In genomic region chr1:205630241-205630640, GRCh38 we compare ENCODE assay signal across 8 cellular contexts. TPM values are rescaled to one million over a fixed set of nuclear protein-coding genes. Genes with fewer than 3 reads are reported as not detected.
A peak's percentile ranks its signal among the peaks of the same experiment; 100 is the strongest.
DNase-seq lines count a peak whose midpoint lies in the region; ATAC-seq, FAIRE-seq and TF ChIP-seq lines count a peak whose summit lies in the region.

No MANE protein-coding gene starts in this region.

- TF ChIP-seq CTCF in A549 (IDR thresholded peaks at IDR 0.05), result no peak
- TF ChIP-seq CTCF in K562 (IDR thresholded peaks at IDR 0.05 in 2 of 3, conservative IDR thresholded peaks at IDR 0.05 in 1 of 3; ENCODE audit: insufficient read depth in 2 of 3, low read depth in 1 of 3, low read length in 3 of 3), result no peak
- no peak for TF ChIP-seq CTCF in lower lobe of right lung (IDR thresholded peaks at IDR 0.05)

- no peak for TF ChIP-seq POLR2A in A549 (IDR thresholded peaks at IDR 0.05; ENCODE audit: low read length)
- TF ChIP-seq POLR2A in K562 (conservative IDR thresholded peaks at IDR 0.05), result no peak

- no peak overlapping the region for H2BK5ac ChIP-seq in neuronal stem cell (ENCODE audit: low read length)

- H3K9ac ChIP-seq in HUES48 (ENCODE audit: low read depth, low read length) (peak overlapping the region; percentile 96; the same call in 1 of the 2 replicates), K562 (ENCODE audit: insufficient read depth in 1 of 2, low read depth in 2 of 2, low read length in 2 of 2) (peak overlapping the region in 1 of 2 experiments; percentile 84; a peak in 2 of 4 replicates), neuronal stem cell (ENCODE audit: low read depth, low read length, poor library complexity) (no peak overlapping the region)

- H3K27ac ChIP-seq in A549 (peak overlapping the region; percentile 99), HUES48 (ENCODE audit: low read depth, low read length) (peak overlapping the region; percentile 99), K562 (ENCODE audit: extremely low read depth, low read depth, low read length) (peak overlapping the region; percentile 93), lower lobe of right lung (peak overlapping the region; percentile 93), neuronal stem cell (replicated peaks; ENCODE audit: low read length) (no peak overlapping the region)

- TF ChIP-seq RAD21 in A549 (conservative IDR thresholded peaks at IDR 0.05 in 1 of 2, IDR thresholded peaks at IDR 0.05 in 1 of 2) (no peak), K562 (CRISPR knock-in tag; conservative IDR thresholded peaks at IDR 0.05 in 1 of 2, IDR thresholded peaks at IDR 0.05 in 1 of 2) (no peak)

- FAIRE-seq in A549 (lab: Jason Lieb, UNC), result no peak
- FAIRE-seq in K562 (lab: Jason Lieb, UNC), result peak; percentile 26

- POLR2A ChIA-PET in A549 (lab: Yijun Ruan, JAX) (interaction anchor here (1.1 kb wide), 1 partner anchor 39 kb away, joined by 10 read pairs; no protein-coding TSS in a partner anchor), K562 (lab: Yijun Ruan, JAX) (interaction anchor here (1.7 to 2.9 kb wide), 2 partner anchors 8 to 39 kb away, joined by 5 to 22 read pairs; no protein-coding TSS in a partner anchor)

- H4K91ac ChIP-seq in neuronal stem cell (ENCODE audit: low read depth, low read length, poor library complexity), result no peak overlapping the region

- H3K4me2 ChIP-seq in A549 (peak overlapping the region; percentile 83), K562 (ENCODE audit: insufficient read depth, low read length) (peak overlapping the region; percentile 89), neuronal stem cell (ENCODE audit: insufficient read depth, low read length, poor library complexity, severe bottlenecking) (no peak overlapping the region)

- no peak overlapping the region for H3K23ac ChIP-seq in neuronal stem cell (ENCODE audit: low read depth, low read length, poor library complexity)

- peak overlapping the region; percentile 91 for H3K4me3 ChIP-seq in A549
- H3K4me3 ChIP-seq in HUES48 (ENCODE audit: low read depth, low read length), result peak overlapping the region; percentile 92
- H3K4me3 ChIP-seq in K562, result peak overlapping the region; percentile 62
- peak overlapping the region; percentile 71 for H3K4me3 ChIP-seq in lower lobe of right lung
- H3K4me3 ChIP-seq in neuronal stem cell (ENCODE audit: low read length in 2 of 2), result peak overlapping the region in 1 of 2 donors; percentile 63

- H2BK15ac ChIP-seq in neuronal stem cell (ENCODE audit: low read length), result no peak overlapping the region

- no peak overlapping the region for H2BK12ac ChIP-seq in neuronal stem cell (ENCODE audit: low read length)

- H3K9me3 ChIP-seq in A549 (no peaks in the 10 kb centered on the region), HUES48 (ENCODE audit: control insufficient read depth, insufficient read depth, low read length) (no peaks in the 10 kb centered on the region), K562 (replicated peaks; ENCODE audit: control insufficient read depth, insufficient read depth, low read depth, low read length) (no peaks in the 10 kb centered on the region), lower lobe of right lung (no peaks in the 10 kb centered on the region), neuronal stem cell (replicated peaks in 1 of 2; ENCODE audit: control insufficient read depth in 2 of 2, insufficient read depth in 1 of 2, low read depth in 1 of 2, low read length in 2 of 2) (no peaks in the 10 kb centered on the region)

- H3K4ac ChIP-seq in neuronal stem cell (ENCODE audit: low read length), result no peak overlapping the region

- TF ChIP-seq EP300 in A549 (IDR thresholded peaks at IDR 0.05) (no peak), K562 (IDR thresholded peaks at IDR 0.05; ENCODE audit: low read length) (no peak)

- in situ Hi-C loops in K562 (cut with MboI), result no loop called here

- no peak overlapping the region for H3K14ac ChIP-seq in neuronal stem cell (ENCODE audit: low read length)

- intact Hi-C loops in K562 (cut with micrococcal nuclease), result no loop called here
- intact Hi-C loops in lower lobe of right lung (cut with DNase I), result no loop called here

- peaks cover 15% of the 10 kb centered on the region; the same call in 2 of the 3 replicates for H3K4me1 ChIP-seq in A549
- 0 out of 2 replicates have a peak, but pooled peaks cover 3% of the 10 kb centered on the region for H3K4me1 ChIP-seq in HUES48 (ENCODE audit: control insufficient read depth, insufficient read depth, low read length)
- peaks cover 11 to 15% of the 10 kb centered on the region in 2 experiments for H3K4me1 ChIP-seq in K562 (replicated peaks in 1 of 2; ENCODE audit: control insufficient read depth in 2 of 2, insufficient read depth in 2 of 2, low read length in 2 of 2)
- peaks cover 34% of the 10 kb centered on the region for H3K4me1 ChIP-seq in lower lobe of right lung
- peaks cover 4 to 8% of the 10 kb centered on the region in 2 donors for H3K4me1 ChIP-seq in neuronal stem cell (ENCODE audit: control insufficient read depth in 2 of 2, insufficient read depth in 1 of 2, low read depth in 1 of 2, low read length in 2 of 2)

- H2AK5ac ChIP-seq in neuronal stem cell (ENCODE audit: low read depth, low read length), result no peak overlapping the region

- H4K20me1 ChIP-seq in K562 (replicated peaks; ENCODE audit: control insufficient read depth, insufficient read depth, low read length), result no peaks in the 10 kb centered on the region

- no peaks in the 10 kb centered on the region for H3K79me1 ChIP-seq in neuronal stem cell (ENCODE audit: low read depth, low read length)

- no peaks in the 10 kb centered on the region for H3K27me3 ChIP-seq in HUES48 (ENCODE audit: control insufficient read depth, insufficient read depth, low read length)
- no peaks in the 10 kb centered on the region for H3K27me3 ChIP-seq in K562 (ENCODE audit: control insufficient read depth in 2 of 2, insufficient read depth in 2 of 2, low read length in 2 of 2)
- no peaks in the 10 kb centered on the region for H3K27me3 ChIP-seq in lower lobe of right lung (ENCODE audit: low read depth)
- no peaks in the 10 kb centered on the region for H3K27me3 ChIP-seq in neuronal stem cell (ENCODE audit: control insufficient read depth in 3 of 3, insufficient read depth in 3 of 3, low read depth in 1 of 3, low read length in 3 of 3)

- H3K36me3 ChIP-seq in HUES48 (ENCODE audit: control insufficient read depth, insufficient read depth, low read length) (no peaks in the 10 kb centered on the region), K562 (ENCODE audit: control insufficient read depth, insufficient read depth, low read length) (peaks cover 26% of the 10 kb centered on the region; the same call in 2 of the 3 replicates), lower lobe of right lung (no peaks in the 10 kb centered on the region), neuronal stem cell (replicated peaks in 1 of 2; ENCODE audit: control insufficient read depth in 2 of 2, insufficient read depth in 2 of 2, low read length in 2 of 2) (peaks cover 4 to 5% of the 10 kb centered on the region in 2 donors)

- H3K9me1 ChIP-seq in K562 (ENCODE audit: control insufficient read depth, insufficient read depth, low read length), result no peaks in the 10 kb centered on the region

- H2BK120ac ChIP-seq in neuronal stem cell (ENCODE audit: low read depth, low read length), result no peak overlapping the region

- no peak overlapping the region for H4K8ac ChIP-seq in neuronal stem cell (ENCODE audit: low read depth, low read length)

- no peak overlapping the region for H2AFZ ChIP-seq in K562 (ENCODE audit: low read depth, low read length)
- no peak overlapping the region for H2AFZ ChIP-seq in neuronal stem cell (ENCODE audit: low read length)

- peaks cover 62% of the 10 kb centered on the region for H3K79me2 ChIP-seq in K562 (ENCODE audit: control insufficient read depth, insufficient read depth, low read length)

- H3K18ac ChIP-seq in neuronal stem cell (ENCODE audit: low read length), result no peak overlapping the region

- no peak for DNase-seq in A549 (ENCODE audit: low read depth in 1 of 2, low spot score in 1 of 2)
- DNase-seq in K562 (ENCODE audit: extremely low read depth in 1 of 4, low spot score in 3 of 4), result no peak
- DNase-seq in lower lobe of right lung, result no peak
- DNase-seq in neuronal stem cell (ENCODE audit: low spot score), result no peak
- DNase-seq in stimulated activated CD4-positive, alpha-beta T cell treated with anti-CD3 and anti-CD28 coated beads, Interleukin-1b, Interleukin-23, amount 100 ng/mL, for 48 hours, result no peak
- no peak for DNase-seq in activated CD8-positive, alpha-beta memory T cell treated with anti-CD3 and anti-CD28 coated beads for 24 hours

- CTCF ChIA-PET in A549 (lab: Yijun Ruan, JAX), result interaction anchor here (1.3 to 20.8 kb wide), 4 partner anchors 27 to 100 kb away, joined by 3 to 227 read pairs (median 113); no protein-coding TSS in a partner anchor
- CTCF ChIA-PET in K562 (lab: Yijun Ruan, JAX; ENCODE audit: low intra/inter-chr PET ratio), result interaction anchor here (3.6 kb wide), 1 partner anchor 40 kb away, joined by 44 read pairs; no protein-coding TSS in a partner anchor

- BruUV-seq in K562 (replicated peaks; lab: Mats Ljungman, UMichigan), result no TSS peak

- WGBS in A549 (ENCODE audit: missing lambda C conversion rate), result 12% methylated on average over 3 of the region's 3 CpGs
- WGBS in K562 (ENCODE audit: insufficient coverage, low coverage, missing lambda C conversion rate), result 2% methylated on average over 3 of the region's 3 CpGs
- WGBS in neuronal stem cell (ENCODE audit: extremely low coverage in 2 of 2, insufficient read length in 2 of 2, insufficient replicate concordance in 1 of 2), 2 donors, result no CpG with 5 or more reads among the region's 3 CpGs

- ATAC-seq in A549 (no peak), K562 (no peak), lower lobe of right lung (no peak), HG02938 (IDR thresholded peaks at IDR 0.05; ENCODE audit: unreplicated experiment) (no peak)

RNA-seq across cellular contexts. Expression of gene ELK4, which starts 1.6 kb away (rescaled TPM):
- polyA plus RNA-seq in A549 (2011; rRNA removed) (11.9 and 12.7 TPM in 2 replicates), A549 (2017; fragmentation: RNase III; extraction: RNeasy Plus Mini Kit Qiagen cat#74134 plus additional on column Dnase treatment) (5.8 to 6.4 TPM (median 5.9 TPM) in 3 replicates), K562 (2011; rRNA removed) (9.2 and 12.9 TPM in 2 replicates), K562 (2014; fragmentation: Illumina TruSeq; extraction: Trizol) (8.9 and 12.9 TPM in 2 replicates), K562 (2014; fragmentation: Nextera tagmentation; extraction: Ambion mirVana) (1 to 10 TPM; 2.0 to 3.1 TPM), K562 (2014; rRNA removed) (7.0 and 7.3 TPM in 2 replicates)
- 1.8 and 2.4 TPM in 2 replicates for polyA plus RNA-seq in A549 (2012; cell fraction: cytosol; rRNA removed)
- 1.3 and 2.5 TPM in 2 replicates for polyA plus RNA-seq in A549 (2012; cell fraction: nucleus; rRNA removed)
- 15.0 and 18.5 TPM in 2 replicates for polyA minus RNA-seq in A549 (2011; rRNA and poly(A)+ RNA removed)
- total RNA-seq in K562 (2011; cell fraction: chromatin; rRNA removed; ENCODE audit: low replicate concordance), result 16.6 and 43.3 TPM in 2 replicates
- total RNA-seq in K562 (2011; cell fraction: nucleolus; rRNA removed), result 7.7 and 10.5 TPM in 2 replicates
- total RNA-seq in K562 (2011; cell fraction: nucleoplasm; rRNA removed), result 22.9 and 45.5 TPM in 2 replicates
- total RNA-seq in K562 (2014; rRNA removed) (4.2 and 7.4 TPM in 2 replicates), K562 (2014; rRNA removed; fragmentation: Illumina TruSeq; extraction: Trizol) (15.3 and 18.5 TPM in 2 replicates), K562 (2015; rRNA removed; fragmentation: Illumina TruSeq; extraction: Trizol) (12.4 and 13.8 TPM in 2 replicates), K562 (2021) (21.7 and 22.2 TPM in 2 replicates), lower lobe of right lung (62.8 TPM)
- polyA plus RNA-seq in K562 (2011; cell fraction: cytosol; rRNA removed), result 2.3 and 6.5 TPM in 2 replicates
- polyA plus RNA-seq in K562 (2011; cell fraction: nucleus; rRNA removed), result 15.1 and 25.1 TPM in 2 replicates
- polyA plus RNA-seq in K562 (2012), result 5.2 and 7.9 TPM in 2 replicates
- polyA minus RNA-seq in K562 (2011; rRNA and poly(A)+ RNA removed), result 9.9 and 16.0 TPM in 2 replicates
- polyA minus RNA-seq in K562 (2011; cell fraction: cytosol; rRNA and poly(A)+ RNA removed), result 5.3 and 11.2 TPM in 2 replicates
- polyA minus RNA-seq in K562 (2011; cell fraction: nucleus; rRNA and poly(A)+ RNA removed), result 7.0 and 15.4 TPM in 2 replicates
- polyA plus RNA-seq in neuronal stem cell (2013, experiment 1 of 2), result 15.5 TPM
- 15.7 TPM for polyA plus RNA-seq in neuronal stem cell (2013, experiment 2 of 2)

RNA-seq across cellular contexts. Expression of gene SLC45A3, which starts 50.1 kb away (rescaled TPM):
- polyA plus RNA-seq in A549 (2011; rRNA removed) (2.8 and 3.0 TPM in 2 replicates), A549 (2017; fragmentation: RNase III; extraction: RNeasy Plus Mini Kit Qiagen cat#74134 plus additional on column Dnase treatment) (2.5 to 3.4 TPM (median 3.3 TPM) in 3 replicates), K562 (2011; rRNA removed) (3.3 and 3.5 TPM in 2 replicates), K562 (2014; fragmentation: Illumina TruSeq; extraction: Trizol) (1.3 and 1.7 TPM in 2 replicates), K562 (2014; fragmentation: Nextera tagmentation; extraction: Ambion mirVana) (under 1 TPM; 0.06 to 0.10 TPM), K562 (2014; rRNA removed) (2.4 TPM in 2 replicates)
- 3.4 and 5.3 TPM in 2 replicates for polyA plus RNA-seq in A549 (2012; cell fraction: cytosol; rRNA removed)
- 7.2 and 8.8 TPM in 2 replicates for polyA plus RNA-seq in A549 (2012; cell fraction: nucleus; rRNA removed)
- 2.0 and 2.5 TPM in 2 replicates for polyA minus RNA-seq in A549 (2011; rRNA and poly(A)+ RNA removed)
- total RNA-seq in K562 (2011; cell fraction: chromatin; rRNA removed; ENCODE audit: low replicate concordance), result 7.0 and 13.6 TPM in 2 replicates
- total RNA-seq in K562 (2011; cell fraction: nucleolus; rRNA removed), result 10.5 and 12.5 TPM in 2 replicates
- 8.7 and 12.1 TPM in 2 replicates for total RNA-seq in K562 (2011; cell fraction: nucleoplasm; rRNA removed)
- total RNA-seq in K562 (2014; rRNA removed) (1.5 and 2.8 TPM in 2 replicates), K562 (2014; rRNA removed; fragmentation: Illumina TruSeq; extraction: Trizol) (0.87 and 1.1 TPM in 2 replicates), K562 (2015; rRNA removed; fragmentation: Illumina TruSeq; extraction: Trizol) (0.60 and 0.83 TPM in 2 replicates), K562 (2021) (2.5 and 3.0 TPM in 2 replicates), lower lobe of right lung (6.8 TPM)
- 2.7 and 5.8 TPM in 2 replicates for polyA plus RNA-seq in K562 (2011; cell fraction: cytosol; rRNA removed)
- 11.2 and 15.9 TPM in 2 replicates for polyA plus RNA-seq in K562 (2011; cell fraction: nucleus; rRNA removed)
- 1.4 and 4.0 TPM in 2 replicates for polyA plus RNA-seq in K562 (2012)
- 0.84 and 1.5 TPM in 2 replicates for polyA minus RNA-seq in K562 (2011; rRNA and poly(A)+ RNA removed)
- polyA minus RNA-seq in K562 (2011; cell fraction: cytosol; rRNA and poly(A)+ RNA removed), result 1.3 and 1.8 TPM in 2 replicates
- polyA minus RNA-seq in K562 (2011; cell fraction: nucleus; rRNA and poly(A)+ RNA removed), result 2.4 and 2.8 TPM in 2 replicates
- 8.4 TPM for polyA plus RNA-seq in neuronal stem cell (2013, experiment 1 of 2)
- 8.6 TPM for polyA plus RNA-seq in neuronal stem cell (2013, experiment 2 of 2)
